In genomic region chr2:72891091-72891818, GRCh38 we compare ENCODE assay signal across 19 cellular contexts. TPM values are rescaled to one million over a fixed set of nuclear protein-coding genes. Genes with fewer than 3 reads are reported as not detected.
DNase-seq lines count a peak whose midpoint lies in the region; ATAC-seq and TF ChIP-seq lines count a peak whose summit lies in the region.
"Had no signal": no experiment of that assay in that cellular context is flagged by ENCODE, and none has a peak within 500 bp of the region (broad histone marks: within the 10 kb centered on the region; RNA-seq: fewer than 3 reads in every experiment).

No MANE protein-coding gene starts in this region.

- no peaks in the 10 kb centered on the region for H3K36me3 Mint-ChIP-seq in T-helper 2 cell treated with Interferon-gamma antibody and Interleukin-4, amounts not matched to agents 5 μg/mL and 100 μg/mL, for 36 hours (ENCODE audit: low read depth)

- WGBS in GM23248 (ENCODE audit: low coverage in 1 of 2, low lambda C conversion rate in 2 of 2, missing lambda C conversion rate in 2 of 2), 2 experiments, result 64 to 76% methylated on average over 8 of the region's 8 CpGs

- peaks cover 0 to 15% (median 11%) of the 10 kb centered on the region in 11 experiments; a peak in 13 of 22 replicates for H3K36me3 ChIP-seq in BLaER1 treated with 17β-estradiol and CSF1 and Interleukin-3, amounts not matched to agents 10 nM and 100 nM
- H3K36me3 ChIP-seq in GM23248 (ENCODE audit: low read depth) (no peaks in the 10 kb centered on the region), left lung (peaks cover 0 to 14% of the 10 kb centered on the region in 2 donors)

- no peak for TF ChIP-seq CTCF in fibroblast of the aortic adventitia (IDR thresholded peaks at IDR 0.05; ENCODE audit: insufficient read depth, low read length)
- TF ChIP-seq CTCF in left lung (IDR thresholded peaks at IDR 0.05), result no peak

- H3K27me3 Mint-ChIP-seq in T-helper 2 cell treated with Interferon-gamma antibody and Interleukin-4, amounts not matched to agents 5 μg/mL and 100 μg/mL, for 36 hours (ENCODE audit: low read depth), result peaks cover 23% of the 10 kb centered on the region

- no peaks in the 10 kb centered on the region for H3K9me3 ChIP-seq in BLaER1 treated with 17β-estradiol and CSF1 and Interleukin-3, amounts not matched to agents 10 nM and 100 nM (replicated peaks in 1 of 11)
- H3K9me3 ChIP-seq in GM23248 (ENCODE audit: low read depth) (no peaks in the 10 kb centered on the region), left lung (no peaks in the 10 kb centered on the region)
- H3K9me3 ChIP-seq: A549, BLaER1 had no signal

- peaks cover 13 to 55% (median 37%) of the 10 kb centered on the region in 11 experiments; a peak in 21 of 22 replicates for H4K20me1 ChIP-seq in BLaER1 treated with 17β-estradiol and CSF1 and Interleukin-3, amounts not matched to agents 10 nM and 100 nM
- H4K20me1 ChIP-seq in GM23248 (ENCODE audit: insufficient read depth), result no peaks in the 10 kb centered on the region

- 0 out of 2 replicates have a peak, but pooled peaks cover 4% of the 10 kb centered on the region for H3F3A ChIP-seq in GM23248 (ENCODE audit: insufficient read depth)

- DNase-seq in GM23248 (peak; percentile 34), NOMO-1 treated with DMSO at 0.1 percent for 48 hours (lab: John Stamatoyannopoulos, UW; ENCODE audit: unreplicated experiment) (peak; percentile 43), fibroblast of the aortic adventitia (ENCODE audit: low read depth) (peak; percentile 26), GM19240 (ENCODE audit: insufficient read length, low spot score) (no peak), left lung (no peak)
- DNase-seq in T-helper 2 cell treated with Interferon-gamma antibody and Interleukin-4, amounts not matched to agents 5 μg/mL and 100 μg/mL, for 36 hours (ENCODE audit: low spot score), result no peak
- DNase-seq: DMS79 treated with DMSO at 0.1 percent for 48 hours, HCEC 1CT, KBM-7, NCI-H1417 treated with DMSO at 0.1 percent for 48 hours, NCI-H187 treated with DMSO at 0.1 percent for 48 hours, NCI-H345, NCI-H524 treated with DMSO at 0.1 percent for 48 hours, SHP77 had no signal

- peaks cover 49 to 72% (median 63%) of the 10 kb centered on the region in 10 experiments for H3K4me1 ChIP-seq in BLaER1 treated with 17β-estradiol and CSF1 and Interleukin-3, amounts not matched to agents 10 nM and 100 nM
- H3K4me1 ChIP-seq in GM23248 (ENCODE audit: insufficient read depth) (0 out of 2 replicates have a peak, but pooled peaks cover 6% of the 10 kb centered on the region), left lung (peaks cover 18 to 39% of the 10 kb centered on the region in 2 donors)

- H3K4me1 Mint-ChIP-seq in T-helper 2 cell treated with Interferon-gamma antibody and Interleukin-4, amounts not matched to agents 5 μg/mL and 100 μg/mL, for 36 hours (ENCODE audit: low read depth), result peaks cover 3% of the 10 kb centered on the region

- H3K9me3 Mint-ChIP-seq in T-helper 2 cell treated with Interferon-gamma antibody and Interleukin-4, amounts not matched to agents 5 μg/mL and 100 μg/mL, for 36 hours, result no peaks in the 10 kb centered on the region
- H3K9me3 Mint-ChIP-seq: GM23338 had no signal

- no peak overlapping the region for H3K27ac Mint-ChIP-seq in T-helper 2 cell treated with Interferon-gamma antibody and Interleukin-4, amounts not matched to agents 5 μg/mL and 100 μg/mL, for 36 hours
- H3K27ac Mint-ChIP-seq: GM23338 had no signal

- no peak overlapping the region for H3K27ac ChIP-seq in BLaER1 treated with 17β-estradiol and CSF1 and Interleukin-3, amounts not matched to agents 10 nM and 100 nM
- H3K27ac ChIP-seq in GM23248, result no peak overlapping the region
- no peak overlapping the region for H3K27ac ChIP-seq in left lung
- H3K27ac ChIP-seq: A549, BLaER1, SK-N-MC had no signal

- in situ Hi-C loops in GM23248 (cut with MboI), result loop anchor here (10.0 kb wide), 1 partner anchor 294 kb away; no protein-coding TSS in a partner anchor

- H2AFZ ChIP-seq in GM23248, result no peak overlapping the region
- H2AFZ ChIP-seq: GM23338 had no signal

- peak overlapping the region in 2 of 11 experiments; percentile 30 to 40; a peak in 2 of 22 replicates for H3K9ac ChIP-seq in BLaER1 treated with 17β-estradiol and CSF1 and Interleukin-3, amounts not matched to agents 10 nM and 100 nM
- no peak overlapping the region for H3K9ac ChIP-seq in GM23248
- H3K9ac ChIP-seq: BLaER1 had no signal

- peaks cover 7 to 27% (median 16%) of the 10 kb centered on the region in 11 experiments; a peak in 17 of 22 replicates for H3K27me3 ChIP-seq in BLaER1 treated with 17β-estradiol and CSF1 and Interleukin-3, amounts not matched to agents 10 nM and 100 nM
- H3K27me3 ChIP-seq in GM23248 (replicated peaks; ENCODE audit: insufficient read depth), result 0 out of 2 replicates have a peak, but pooled peaks cover 6% of the 10 kb centered on the region
- H3K27me3 ChIP-seq in left lung, result peaks cover 0 to 53% of the 10 kb centered on the region in 2 donors

- H3K79me2 ChIP-seq in GM23248 (ENCODE audit: insufficient read depth), result no peaks in the 10 kb centered on the region

- no peak overlapping the region for H3K4me3 ChIP-seq in BLaER1 treated with 17β-estradiol and CSF1 and Interleukin-3, amounts not matched to agents 10 nM and 100 nM
- H3K4me3 ChIP-seq in GM23248 (no peak overlapping the region), fibroblast of the aortic adventitia (ENCODE audit: low read depth, low read length) (no peak overlapping the region), left lung (no peak overlapping the region)
- H3K4me3 ChIP-seq: A549, BLaER1, GM23338, SK-N-MC had no signal

- intact Hi-C loops in left lung (cut with DNase I), result loop anchor here in 1 of 2 donors (5.0 kb wide), 1 partner anchor 271 kb away; no protein-coding TSS in a partner anchor

- H3K4me3 Mint-ChIP-seq in T-helper 2 cell treated with Interferon-gamma antibody and Interleukin-4, amounts not matched to agents 5 μg/mL and 100 μg/mL, for 36 hours, result no peak overlapping the region
- H3K4me3 Mint-ChIP-seq: GM23338 had no signal

- ATAC-seq in left lung, result no peak
- ATAC-seq: A549, GM23338 had no signal

- H3K4me2 ChIP-seq in BLaER1 treated with 17β-estradiol and CSF1 and Interleukin-3, amounts not matched to agents 10 nM and 100 nM, result peak overlapping the region in 6 of 11 experiments; percentile 12 to 81 (median 69); a peak in 10 of 22 replicates
- H3K4me2 ChIP-seq in GM23248 (ENCODE audit: unreplicated experiment), result no peak overlapping the region
- H3K4me2 ChIP-seq: A549, BLaER1, GM23338 had no signal

- no peaks in the 10 kb centered on the region for H3K9me2 ChIP-seq in GM23248 (ENCODE audit: insufficient read depth)

RNA-seq across cellular contexts. Expression of gene SPR, which starts 4.0 kb away (rescaled TPM):
- 21.1 and 39.0 TPM in 2 replicates for total RNA-seq in GM23248 (2014; rRNA removed; shearing (Covaris generic))
- 17.1 and 19.6 TPM in 2 replicates for polyA plus RNA-seq in GM23248 (2016; fragmentation: Nextera tagmentation; extraction: Ambion mirVana)
- 14.3 and 58.3 TPM in 2 replicates for total RNA-seq in fibroblast of the aortic adventitia (ENCODE audit: low replicate concordance)
- total RNA-seq in left lung, result 10 to 100 TPM; 38.1 to 41.9 TPM

RNA-seq across cellular contexts. Expression of gene EMX1, which starts 26.1 kb away (rescaled TPM):
- total RNA-seq in GM23248 (2014; rRNA removed; shearing (Covaris generic)), result not detected in 2 replicates
- polyA plus RNA-seq in GM23248 (2016; fragmentation: Nextera tagmentation; extraction: Ambion mirVana), result not detected in 2 replicates
- total RNA-seq in fibroblast of the aortic adventitia (ENCODE audit: low replicate concordance), result not detected in 2 replicates
- not detected for total RNA-seq in left lung

Comparison
In these comparisons a context has a peak if more than half of its experiments do, and no peak if none do; other contexts are left out.
1. DNase-seq: peak in GM23248 (single experiment), NOMO-1 treated with DMSO at 0.1 percent for 48 hours (single experiment) and fibroblast of the aortic adventitia (single experiment); none in GM19240 (single experiment), left lung (0 of 2) and T-helper 2 cell treated with Interferon-gamma antibody and Interleukin-4, amounts not matched to agents 5 μg/mL and 100 μg/mL, for 36 hours (single experiment).